In genomic region chr15:31347067-31347975, GRCh38 we compare ENCODE assay signal across 10 cellular contexts. TPM values are rescaled to one million over a fixed set of nuclear protein-coding genes. Genes with fewer than 3 reads are reported as not detected.
DNase-seq lines count a peak whose midpoint lies in the region; ATAC-seq and TF ChIP-seq lines count a peak whose summit lies in the region.
"Had no signal": no experiment of that assay in that cellular context is flagged by ENCODE, and none has a peak within 500 bp of the region (broad histone marks: within the 10 kb centered on the region; RNA-seq: fewer than 3 reads in every experiment).

No MANE protein-coding gene starts in this region.

- peak overlapping the region; percentile 97 for H3K27ac Mint-ChIP-seq in activated CD4-positive, alpha-beta memory T cell treated with anti-CD3 and anti-CD28 coated beads, Interleukin-2, amount 10 ng/mL, durations not matched to agents 7 days and 5 days

- H3K36me3 Mint-ChIP-seq in activated CD4-positive, alpha-beta memory T cell treated with anti-CD3 and anti-CD28 coated beads, Interleukin-2, amount 10 ng/mL, durations not matched to agents 7 days and 5 days (ENCODE audit: low read depth), result peaks cover 65% of the 10 kb centered on the region

- peaks cover 96% of the 10 kb centered on the region for H3K4me1 ChIP-seq in effector memory CD4-positive, alpha-beta T cell (ENCODE audit: control insufficient read depth, insufficient read depth, low read length, poor library complexity, severe bottlenecking)
- H3K4me1 ChIP-seq in tibial artery, result peaks cover 0 to 84% (median 56%) of the 10 kb centered on the region in 4 donors

- peak; percentile 57 for DNase-seq in GM12865 (ENCODE audit: low read depth)
- peak; percentile 88 for DNase-seq in activated CD4-positive, alpha-beta memory T cell treated with anti-CD3 and anti-CD28 coated beads, Interleukin-2, amount 10 ng/mL, durations not matched to agents 7 days and 5 days
- DNase-seq in effector memory CD4-positive, alpha-beta T cell, result peak; percentile 55 to 73 (median 61)
- peak; percentile 54 to 62 (median 57) for DNase-seq in stimulated activated CD4-positive, alpha-beta T cell treated with anti-CD3 and anti-CD28 coated beads, TNF-alpha, amount 100 ng/mL, for 1 hour (ENCODE audit: low read depth in 3 of 3, low spot score in 1 of 3)
- no peak for DNase-seq in tibial artery
- no peak for DNase-seq in GM10266 (ENCODE audit: extremely low spot score)
- DNase-seq in NK-92 treated with Interleukin-12 subunit alpha and Interleukin-12 subunit beta, amount 100 ng/mL, for 24 hours (lab: John Stamatoyannopoulos, UW), result no peak
- DNase-seq: KG1 had no signal

- no peaks in the 10 kb centered on the region for H3K27me3 Mint-ChIP-seq in activated CD4-positive, alpha-beta memory T cell treated with anti-CD3 and anti-CD28 coated beads, Interleukin-2, amount 10 ng/mL, durations not matched to agents 7 days and 5 days

- no peak for ATAC-seq in GM19452 (IDR thresholded peaks at IDR 0.05; ENCODE audit: unreplicated experiment)

- no peaks in the 10 kb centered on the region for H3K27me3 ChIP-seq in effector memory CD4-positive, alpha-beta T cell (replicated peaks; ENCODE audit: control insufficient read depth, insufficient read depth, low read length, poor library complexity, severe bottlenecking)
- H3K27me3 ChIP-seq in tibial artery, result no peaks in the 10 kb centered on the region

- no peaks in the 10 kb centered on the region for H3K9me3 ChIP-seq in effector memory CD4-positive, alpha-beta T cell (ENCODE audit: control insufficient read depth, low read length)
- H3K9me3 ChIP-seq in tibial artery, result no peaks in the 10 kb centered on the region

- CTCF ChIA-PET in activated CD4-positive, alpha-beta memory T cell treated with anti-CD3 and anti-CD28 coated beads, Interleukin-2, amount 10 ng/mL, durations not matched to agents 7 days and 5 days (lab: Charles Lee), result interaction anchor here (1.2 to 3.3 kb wide), 8 partner anchors 9 to 147 kb away, joined by 3 to 12 read pairs (median 6); no protein-coding TSS in a partner anchor

- TF ChIP-seq CTCF in GM12865 (IDR thresholded peaks at IDR 0.05; ENCODE audit: insufficient read depth, low read depth, low read length, missing control alignments), result no peak
- no peak for TF ChIP-seq CTCF in tibial artery (IDR thresholded peaks at IDR 0.05)
- no peak for TF ChIP-seq CTCF in GM10266 (IDR thresholded peaks at IDR 0.05; ENCODE audit: control insufficient read depth, insufficient read depth, low read depth, missing control alignments)

- H3K4me1 Mint-ChIP-seq in activated CD4-positive, alpha-beta memory T cell treated with anti-CD3 and anti-CD28 coated beads, Interleukin-2, amount 10 ng/mL, durations not matched to agents 7 days and 5 days, result peaks cover 100% of the 10 kb centered on the region

- H3K9me3 Mint-ChIP-seq in activated CD4-positive, alpha-beta memory T cell treated with anti-CD3 and anti-CD28 coated beads, Interleukin-2, amount 10 ng/mL, durations not matched to agents 7 days and 5 days, result no peaks in the 10 kb centered on the region
- H3K9me3 Mint-ChIP-seq: neural crest cell had no signal

- POLR2A ChIA-PET in activated CD4-positive, alpha-beta memory T cell treated with anti-CD3 and anti-CD28 coated beads, Interleukin-2, amount 10 ng/mL, durations not matched to agents 7 days and 5 days (lab: Charles Lee), result interaction anchor here (0.6 to 21.7 kb wide), 16 partner anchors 9 to 673 kb away, joined by 3 to 374 read pairs (median 4); partner anchors contain the start of gene KLF13

- intact Hi-C loops in tibial artery (cut with DNase I; ENCODE audit: low total_unique reads), result no loop called here

- peak overlapping the region; percentile 89 for H3K4me3 Mint-ChIP-seq in activated CD4-positive, alpha-beta memory T cell treated with anti-CD3 and anti-CD28 coated beads, Interleukin-2, amount 10 ng/mL, durations not matched to agents 7 days and 5 days
- H3K4me3 Mint-ChIP-seq: neural crest cell had no signal

- H3K4me3 ChIP-seq in GM12865 (ENCODE audit: low read depth, low read length), result peak overlapping the region; percentile 75
- peak overlapping the region; percentile 39 for H3K4me3 ChIP-seq in effector memory CD4-positive, alpha-beta T cell (ENCODE audit: insufficient read depth, low read depth, low read length, poor library complexity, severe bottlenecking)
- H3K4me3 ChIP-seq in tibial artery, result no peak overlapping the region

- H3K36me3 ChIP-seq in effector memory CD4-positive, alpha-beta T cell (ENCODE audit: control insufficient read depth, insufficient read depth, low read length), result peaks cover 7% of the 10 kb centered on the region
- H3K36me3 ChIP-seq in tibial artery, result peaks cover 0 to 10% (median 0%) of the 10 kb centered on the region in 3 donors

- H3K27ac ChIP-seq in effector memory CD4-positive, alpha-beta T cell (ENCODE audit: insufficient read depth, low read length, poor library complexity, severe bottlenecking), result peak overlapping the region; percentile 79
- H3K27ac ChIP-seq in tibial artery, result no peak overlapping the region

RNA-seq across cellular contexts. Expression of gene KLF13, which starts 20.7 kb away (rescaled TPM):
- total RNA-seq in activated CD4-positive, alpha-beta memory T cell treated with anti-CD3 and anti-CD28 coated beads, Interleukin-2, amount 10 ng/mL, durations not matched to agents 7 days and 5 days, result 100 to 1,000 TPM; 199 TPM

Comparison
In these comparisons a context has a peak if more than half of its experiments do, and no peak if none do; other contexts are left out.
1. DNase-seq: peak in GM12865 (single experiment), activated CD4-positive, alpha-beta memory T cell treated with anti-CD3 and anti-CD28 coated beads, Interleukin-2, amount 10 ng/mL, durations not matched to agents 7 days and 5 days (single experiment), effector memory CD4-positive, alpha-beta T cell (3 of 3) and stimulated activated CD4-positive, alpha-beta T cell treated with anti-CD3 and anti-CD28 coated beads, TNF-alpha, amount 100 ng/mL, for 1 hour (3 of 3); none in tibial artery (0 of 2), GM10266 (single experiment) and NK-92 treated with Interleukin-12 subunit alpha and Interleukin-12 subunit beta, amount 100 ng/mL, for 24 hours (single experiment).
2. H3K4me3 ChIP-seq: peak in GM12865 (single experiment) and effector memory CD4-positive, alpha-beta T cell (single experiment); none in tibial artery (0 of 2).